ENCODE assay signal across 8 cellular contexts in genomic region chr10:132248455-132249231, GRCh38. TPM values are rescaled to one million over a fixed set of nuclear protein-coding genes. Genes with fewer than 3 reads are reported as not detected.
DNase-seq lines count a peak whose midpoint lies in the region; ATAC-seq and TF ChIP-seq lines count a peak whose summit lies in the region.

No MANE protein-coding gene starts in this region.

- H3K9me3 ChIP-seq in IMR-90 (ENCODE audit: control insufficient read depth, insufficient read depth, low read length) (no peaks in the 10 kb centered on the region), duodenal mucosa (ENCODE audit: control insufficient read depth in 1 of 2, low read length in 2 of 2) (no peaks in the 10 kb centered on the region), neural cell (ENCODE audit: low read length) (no peaks in the 10 kb centered on the region), upper lobe of left lung (no peaks in the 10 kb centered on the region)

- H3K9ac ChIP-seq in IMR-90 (ENCODE audit: low read depth, low read length) (no peak overlapping the region), duodenal mucosa (ENCODE audit: low read depth in 1 of 2, low read length in 2 of 2) (no peak overlapping the region), neural cell (ENCODE audit: low read length) (no peak overlapping the region)

- H3K79me2 ChIP-seq in neural cell (replicated peaks; ENCODE audit: insufficient read depth, low read length): no peaks in the 10 kb centered on the region

- TF ChIP-seq POLR2A in IMR-90 (IDR thresholded peaks at IDR 0.05; ENCODE audit: low read depth, low read length): no peak
- TF ChIP-seq POLR2A in upper lobe of left lung (IDR thresholded peaks at IDR 0.05): no peak

- BruUV-seq in IMR-90 (replicated peaks; lab: Mats Ljungman, UMichigan): no TSS peak

- H3K79me1 ChIP-seq in IMR-90 (ENCODE audit: low read depth in 1 of 2, low read length in 2 of 2): no peaks in the 10 kb centered on the region

- H3K4me1 ChIP-seq in IMR-90 (ENCODE audit: control insufficient read depth, insufficient read depth, low read length) (no peaks in the 10 kb centered on the region), duodenal mucosa (ENCODE audit: control insufficient read depth in 1 of 2, insufficient read depth in 2 of 2, low read length in 2 of 2) (peaks cover 4 to 7% of the 10 kb centered on the region in 2 donors), upper lobe of left lung (peaks cover 0 to 17% (median 2%) of the 10 kb centered on the region in 4 donors)

- no peak overlapping the region for H2BK5ac ChIP-seq in IMR-90 (ENCODE audit: low read depth, low read length, poor library complexity, severe bottlenecking)

- no peaks in the 10 kb centered on the region for H3K36me3 ChIP-seq in IMR-90 (ENCODE audit: control insufficient read depth, insufficient read depth, low read length)
- no peaks in the 10 kb centered on the region for H3K36me3 ChIP-seq in duodenal mucosa (ENCODE audit: control insufficient read depth in 1 of 2, insufficient read depth in 2 of 2, low read length in 2 of 2)
- no peaks in the 10 kb centered on the region for H3K36me3 ChIP-seq in neural cell (ENCODE audit: insufficient read depth, low read length)
- no peaks in the 10 kb centered on the region for H3K36me3 ChIP-seq in upper lobe of left lung

- H3K4me2 ChIP-seq in IMR-90 (ENCODE audit: low read depth, low read length) (no peak overlapping the region), neural cell (ENCODE audit: low read length) (no peak overlapping the region)

- WGBS in IMR-90 (ENCODE audit: extremely low coverage in 2 of 2, insufficient read length in 1 of 2), 2 experiments: 73% methylated on average over 7 of the region's 38 CpGs; no CpG with 5 or more reads in 1 of the 2 experiments
- 59 to 69% methylated on average over 13 to 14 of the region's 38 CpGs for WGBS in upper lobe of left lung, 2 donors

- H4K91ac ChIP-seq in IMR-90 (ENCODE audit: insufficient read depth, low read depth, low read length): no peak overlapping the region

- H2BK120ac ChIP-seq in IMR-90 (ENCODE audit: low read depth, low read length): no peak overlapping the region

- CTCF ChIA-PET in IMR-90 (lab: Yijun Ruan, JAX): no interaction called here

- H2AFZ ChIP-seq in IMR-90 (replicated peaks; ENCODE audit: low read length, poor library complexity) (peak overlapping the region; percentile 71), neural cell (ENCODE audit: low read depth, low read length) (no peak overlapping the region)

- in situ Hi-C loops in IMR-90 (cut with MboI; ENCODE audit: low sequenced_read_pairs): no loop called here

- no peak overlapping the region for H4K8ac ChIP-seq in IMR-90 (ENCODE audit: low read depth in 2 of 2, low read length in 2 of 2)

- H3K27ac ChIP-seq in IMR-90 (ENCODE audit: insufficient read depth, low read length) (no peak overlapping the region), duodenal mucosa (ENCODE audit: low read depth, low read length) (no peak overlapping the region), neural cell (ENCODE audit: low read length) (no peak overlapping the region), upper lobe of left lung (no peak overlapping the region)

- H4K20me1 ChIP-seq in IMR-90 (ENCODE audit: insufficient read depth, low read length): no peaks in the 10 kb centered on the region
- no peaks in the 10 kb centered on the region for H4K20me1 ChIP-seq in neural cell (ENCODE audit: insufficient read depth)

- no peak overlapping the region for H3K14ac ChIP-seq in IMR-90 (replicated peaks; ENCODE audit: low read depth, low read length)

- no peak overlapping the region for H2AK9ac ChIP-seq in IMR-90 (replicated peaks; ENCODE audit: low read depth, low read length, poor library complexity)

- no peak for TF ChIP-seq RAD21 in IMR-90 (IDR thresholded peaks at IDR 0.05; ENCODE audit: low read length)
- TF ChIP-seq RAD21 in neural cell (conservative IDR thresholded peaks at IDR 0.05): no peak

- H2AK5ac ChIP-seq in IMR-90 (ENCODE audit: low read depth, low read length): no peak overlapping the region

- H3F3A ChIP-seq in neural cell (ENCODE audit: insufficient read depth, low read length, poor library complexity, severe bottlenecking): no peaks in the 10 kb centered on the region

- no peak overlapping the region for H3K56ac ChIP-seq in IMR-90 (ENCODE audit: extremely low read depth, insufficient read depth, low read length)

- no peak overlapping the region for H2BK20ac ChIP-seq in IMR-90 (ENCODE audit: low read depth, low read length)

- no peak overlapping the region for H3K4ac ChIP-seq in IMR-90 (ENCODE audit: low read depth, low read length)

- TF ChIP-seq EP300 in neural cell (conservative IDR thresholded peaks at IDR 0.05; ENCODE audit: poor library complexity, severe bottlenecking): no peak
- TF ChIP-seq EP300 in upper lobe of left lung (IDR thresholded peaks at IDR 0.05): no peak

- H3K9me2 ChIP-seq in neural cell (ENCODE audit: insufficient read depth, low read length): no peaks in the 10 kb centered on the region

- H4K5ac ChIP-seq in IMR-90 (ENCODE audit: low read depth, low read length): no peak overlapping the region

- no peaks in the 10 kb centered on the region for H3K9me1 ChIP-seq in IMR-90 (ENCODE audit: insufficient read depth, low read length)

- DNase-seq in CD1c-positive myeloid dendritic cell (ENCODE audit: extremely low spot score): peak; percentile 47
- DNase-seq in IMR-90: no peak
- DNase-seq in activated CD4-positive, CD25-positive, alpha-beta regulatory T cell (lab: John Stamatoyannopoulos, UW): peak in 3 of 4 experiments; percentile 20 to 54 (median 51)
- DNase-seq in upper lobe of left lung: peak; percentile 57 to 89
- DNase-seq in Kasumi-1 (lab: John Stamatoyannopoulos, UW): no peak
- DNase-seq in foreskin melanocyte: no peak

- intact Hi-C loops in IMR-90 (cut with micrococcal nuclease): no loop called here

- peak overlapping the region; percentile 20; the same call in 1 of the 2 replicates for H3K4me3 ChIP-seq in IMR-90 (ENCODE audit: insufficient read depth, low read depth, low read length)
- peak overlapping the region; percentile 14 to 50 for H3K4me3 ChIP-seq in duodenal mucosa (ENCODE audit: low read depth in 1 of 2, low read length in 2 of 2)
- H3K4me3 ChIP-seq in neural cell (ENCODE audit: low read length): peak overlapping the region; percentile 25
- peak overlapping the region in 3 of 4 donors; percentile 27 to 34 (median 27) for H3K4me3 ChIP-seq in upper lobe of left lung

- no peak overlapping the region for H2BK15ac ChIP-seq in IMR-90 (ENCODE audit: low read depth, low read length)

- no peak overlapping the region for H3K23ac ChIP-seq in IMR-90 (ENCODE audit: low read depth, low read length)

- TF ChIP-seq CTCF in IMR-90 (conservative IDR thresholded peaks at IDR 0.05; ENCODE audit: low read depth, low read length) (no peak), neural cell (IDR thresholded peaks at IDR 0.05; ENCODE audit: poor library complexity, severe bottlenecking) (no peak), upper lobe of left lung (IDR thresholded peaks at IDR 0.05) (no peak)

- H3K27me3 ChIP-seq in IMR-90 (ENCODE audit: control insufficient read depth, insufficient read depth, low read length) (no peaks in the 10 kb centered on the region; the same call in 1 of the 2 replicates), duodenal mucosa (ENCODE audit: control insufficient read depth in 1 of 2, insufficient read depth in 2 of 2, low read length in 2 of 2) (no peaks in the 10 kb centered on the region), neural cell (ENCODE audit: insufficient read depth, low read depth, low read length) (no peaks in the 10 kb centered on the region), upper lobe of left lung (no peaks in the 10 kb centered on the region)

- peak; percentile 75 for ATAC-seq in IMR-90 (ENCODE audit: low read depth)
- peak in 1 of 2 donors; percentile 49 for ATAC-seq in upper lobe of left lung (ENCODE audit: low FRiP score in 2 of 2)

- no peak overlapping the region for H3K18ac ChIP-seq in IMR-90 (ENCODE audit: low read depth, low read length)

- dilution Hi-C loops in IMR-90 (cut with HindIII; ENCODE audit: low sequenced_read_pairs, unreplicated experiment): loop anchor here (25.0 kb wide), 1 partner anchor 89 kb away; the partner anchor contains the start of gene LRRC27

- POLR2A ChIA-PET in IMR-90 (lab: Charles Lee; ENCODE audit: unreplicated experiment): no interaction called here

TF ChIP-seq in IMR-90, 13 proteins besides CTCF, POLR2A, EP300 and RAD21 (continues in another document):
- no peak for TF ChIP-seq FOS (IDR thresholded peaks at IDR 0.05; ENCODE audit: low read depth, low read length)
- TF ChIP-seq ELK1 (IDR thresholded peaks at IDR 0.05; ENCODE audit: borderline replicate concordance, low read depth, low read length): no peak

TF ChIP-seq in neural cell, 6 proteins besides CTCF, POLR2A, EP300 and RAD21 (continues in another document):
- TF ChIP-seq TAF1 (IDR thresholded peaks at IDR 0.05; ENCODE audit: low read depth) (no peak), MXI1 (conservative IDR thresholded peaks at IDR 0.05; ENCODE audit: poor library complexity, severe bottlenecking) (no peak), POLR2AphosphoS5 (IDR thresholded peaks at IDR 0.05) (no peak), EZH2 (IDR thresholded peaks at IDR 0.05; ENCODE audit: borderline replicate concordance, insufficient read depth, low read length, poor library complexity, severe bottlenecking) (no peak), SMC3 (conservative IDR thresholded peaks at IDR 0.05; ENCODE audit: poor library complexity) (no peak)

RNA-seq across cellular contexts. Expression of gene STK32C, which starts 59.1 kb away (rescaled TPM):
- total RNA-seq in IMR-90 (2012; rRNA removed): 5.0 TPM in 2 replicates
- polyA plus RNA-seq in IMR-90 (2012; rRNA removed): 8.3 and 9.0 TPM in 2 replicates
- 10.5 and 10.6 TPM in 2 replicates for polyA plus RNA-seq in IMR-90 (2012; cell fraction: cytosol; rRNA removed)
- 5.9 and 10.3 TPM in 2 replicates for polyA plus RNA-seq in IMR-90 (2012; cell fraction: nucleus; rRNA removed; ENCODE audit: low replicate concordance)
- polyA plus RNA-seq in neural cell: 23.2 and 36.2 TPM in 2 replicates
- 14.1 and 15.3 TPM in 2 replicates for polyA minus RNA-seq in neural cell
- total RNA-seq in upper lobe of left lung: 10 to 100 TPM in 4 of 6 donors, 1 to 10 TPM in 2; 4.8 to 18.3 (median 15.6) TPM

Comparison
In these comparisons a context has a peak if more than half of its experiments do, and no peak if none do; other contexts are left out.
1. DNase-seq: peak in CD1c-positive myeloid dendritic cell (single experiment), activated CD4-positive, CD25-positive, alpha-beta regulatory T cell (3 of 4) and upper lobe of left lung (2 of 2); none in IMR-90 (single experiment), Kasumi-1 (0 of 2) and foreskin melanocyte (single experiment).
2. Peak in every context shown above with its lines, with median percentiles within 50 percentile points of each other: H3K4me3 ChIP-seq.